ENCODE assay signal across 12 cellular contexts in the genomic region with DNA sequence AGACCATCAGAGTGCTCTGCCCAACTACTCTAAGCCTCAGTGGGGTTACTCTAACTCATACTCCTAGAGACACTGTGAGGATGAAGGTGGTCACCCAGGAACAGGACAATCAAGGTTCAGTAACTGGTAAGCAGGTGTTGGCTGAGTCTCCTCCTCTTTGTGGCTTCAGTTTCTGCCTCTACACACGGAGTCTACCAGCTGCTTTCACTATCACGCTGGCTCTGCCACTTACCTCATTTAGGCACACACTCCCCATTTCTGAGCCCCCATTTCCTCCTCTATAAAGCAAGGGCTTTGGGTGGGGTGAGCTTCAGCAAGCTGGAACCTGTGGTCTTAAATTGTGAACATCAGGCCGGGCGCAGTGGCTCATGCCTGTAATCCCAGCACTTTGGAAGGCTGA. TPM values are rescaled to one million over a fixed set of nuclear protein-coding genes. Genes with fewer than 3 reads are reported as not detected.
DNase-seq lines count a peak whose midpoint lies in the region; ATAC-seq, FAIRE-seq and TF ChIP-seq lines count a peak whose summit lies in the region.
"Had no signal": no experiment of that assay in that cellular context is flagged by ENCODE, and none has a peak within 500 bp of the region (broad histone marks: within the 10 kb centered on the region; RNA-seq: fewer than 3 reads in every experiment).

No MANE protein-coding gene starts in this region.

- H3K4me1 Mint-ChIP-seq in immature natural killer cell, result peaks cover 54% of the 10 kb centered on the region in 2 donors

- FAIRE-seq in GM18507 (lab: Jason Lieb, UNC), result peak; percentile 90

- H3K27me3 ChIP-seq in colonic mucosa, result no peaks in the 10 kb centered on the region

- H3K4me3 Mint-ChIP-seq in immature natural killer cell, result peak overlapping the region; percentile 38 to 70 (median 53)

- H3K4me3 ChIP-seq in colonic mucosa, result no peak overlapping the region

- no peak overlapping the region for H3K27ac ChIP-seq in colonic mucosa

- no peak overlapping the region for H3K9ac ChIP-seq in colonic mucosa (ENCODE audit: low read depth in 2 of 2, low read length in 2 of 2)

- no peaks in the 10 kb centered on the region for H3K9me3 ChIP-seq in colonic mucosa

- H3K27me3 Mint-ChIP-seq in immature natural killer cell (ENCODE audit: low read depth in 3 of 3), result peaks cover 4 to 11% (median 6%) of the 10 kb centered on the region in 3 donors

- no peaks in the 10 kb centered on the region for H3K36me3 ChIP-seq in colonic mucosa

- H3K36me3 Mint-ChIP-seq in immature natural killer cell, result no peaks in the 10 kb centered on the region

- H3K4me1 ChIP-seq in colonic mucosa, result no peaks in the 10 kb centered on the region

- no peaks in the 10 kb centered on the region for H3K9me3 Mint-ChIP-seq in immature natural killer cell

- TF ChIP-seq CTCF in colonic mucosa (IDR thresholded peaks at IDR 0.05), result no peak

- H3K27ac Mint-ChIP-seq in immature natural killer cell, result peak overlapping the region; percentile 49 to 90 (median 86)

- intact Hi-C loops in colonic mucosa (cut with DNase I), result no loop called here

- DNase-seq in GM18507 (ENCODE audit: extremely low spot score, insufficient read length, low read depth), result no peak
- DNase-seq in immature natural killer cell, result peak; percentile 53 to 70 (median 63)
- DNase-seq in colonic mucosa, result no peak
- DNase-seq in stimulated activated CD4-positive, alpha-beta T cell treated with anti-CD3 and anti-CD28 coated beads, Interleukin-15, amount 100 ng/mL, for 24 hours, result no peak
- no peak for DNase-seq in NCI-H82 (lab: John Stamatoyannopoulos, UW)
- no peak for DNase-seq in SKM-1 (lab: John Stamatoyannopoulos, UW; ENCODE audit: unreplicated experiment)
- DNase-seq: caudate nucleus, midbrain, NCI-H1694 treated with DMSO at 0.1 percent for 48 hours had no signal

- ATAC-seq in GM21367 (IDR thresholded peaks at IDR 0.05; ENCODE audit: unreplicated experiment), result peak; percentile 55
- ATAC-seq in HG03342 (IDR thresholded peaks at IDR 0.05; ENCODE audit: unreplicated experiment), result peak; percentile 61
- ATAC-seq: Right ventricle myocardium inferior had no signal

RNA-seq across cellular contexts. Expression of a gene that starts 7.3 kb away (rescaled TPM):
- 10 to 100 TPM in 1 of 3 donors, 1 to 10 TPM in 2; 2.9 to 22.8 (median 9.1) TPM for polyA plus RNA-seq in immature natural killer cell
- total RNA-seq in colonic mucosa, result 10 to 100 TPM; 11.4 to 27.0 TPM

RNA-seq across cellular contexts. Expression of a gene that starts 12.4 kb away (rescaled TPM):
- polyA plus RNA-seq in immature natural killer cell, result 10 to 100 TPM; 64.8 to 95.1 (median 71.9) TPM
- total RNA-seq in colonic mucosa, result 10 to 100 TPM; 72.0 to 76.3 TPM

RNA-seq across cellular contexts. Expression of a gene that starts 59.5 kb away (rescaled TPM):
- not detected for polyA plus RNA-seq in immature natural killer cell
- under 1 TPM; 0.10 to 0.32 TPM for total RNA-seq in colonic mucosa

Comparison
In these comparisons a context has a peak if more than half of its experiments do, and no peak if none do; other contexts are left out.
1. DNase-seq: peak in immature natural killer cell (3 of 3); none in GM18507 (single experiment), colonic mucosa (single experiment), stimulated activated CD4-positive, alpha-beta T cell treated with anti-CD3 and anti-CD28 coated beads, Interleukin-15, amount 100 ng/mL, for 24 hours (single experiment), NCI-H82 (single experiment) and SKM-1 (single experiment).